8 cellular contexts compared by ENCODE assay signal in the genomic region with DNA sequence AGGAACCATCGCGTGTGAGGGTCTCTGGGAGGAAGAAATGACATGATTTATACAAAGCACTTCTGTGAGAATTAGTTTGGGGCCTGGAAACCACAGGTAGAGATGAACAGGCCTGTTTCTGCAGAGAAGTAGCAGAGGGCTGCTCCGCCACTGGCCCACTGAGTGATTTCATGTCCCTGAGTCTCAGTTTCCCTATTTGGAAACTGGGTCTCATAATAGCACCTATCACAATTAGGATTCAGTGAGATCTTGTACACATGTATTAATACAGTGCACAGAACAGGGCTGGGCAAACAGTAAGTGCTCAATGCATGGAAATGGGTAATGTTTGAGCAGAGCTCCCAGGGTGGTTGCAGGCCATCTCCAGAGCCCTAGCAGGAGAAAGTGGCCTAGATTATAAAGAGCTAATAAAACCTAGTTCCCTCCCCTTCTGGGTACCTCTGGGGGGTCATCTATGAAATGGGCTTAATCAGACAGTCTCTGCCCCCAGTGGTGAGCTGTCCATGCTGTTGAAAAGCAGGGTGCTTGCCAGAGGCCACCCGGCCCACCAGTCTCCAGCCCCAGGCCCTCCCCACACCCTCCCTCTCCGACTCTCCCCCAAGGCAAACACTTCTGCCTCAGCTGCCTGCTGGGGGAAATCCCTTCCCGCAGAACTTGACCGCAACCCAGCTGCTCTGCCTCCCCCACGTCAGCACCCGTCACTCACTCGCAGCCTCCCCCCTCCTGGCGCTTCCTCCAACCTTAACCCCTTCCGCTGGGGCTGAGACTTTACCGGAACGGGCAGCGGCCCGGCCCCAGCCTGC. TPM values are rescaled to one million over a fixed set of nuclear protein-coding genes. Genes with fewer than 3 reads are reported as not detected.
DNase-seq lines count a peak whose midpoint lies in the region; ATAC-seq and TF ChIP-seq lines count a peak whose summit lies in the region.

No MANE protein-coding gene starts in this region.

- H3K27ac ChIP-seq in WERI-Rb-1 (peak overlapping the region; percentile 12; the same call in 1 of the 2 replicates), mammary epithelial cell (ENCODE audit: insufficient read depth, low read depth, low read length) (peak overlapping the region; percentile 36)

- intact Hi-C loops in mammary epithelial cell (cut with micrococcal nuclease) = no loop called here

- dilution Hi-C loops in mammary epithelial cell (cut with HindIII; ENCODE audit: low sequenced_read_pairs) = no loop called here

- H3K9ac ChIP-seq in mammary epithelial cell (ENCODE audit: insufficient read depth, low read length) = no peak overlapping the region

- H3K9me3 ChIP-seq in WERI-Rb-1 (ENCODE audit: severe bottlenecking) (no peaks in the 10 kb centered on the region), mammary epithelial cell (replicated peaks; ENCODE audit: insufficient read depth, low read length) (no peaks in the 10 kb centered on the region)

- H2AFZ ChIP-seq in mammary epithelial cell (ENCODE audit: low read depth, low read length) = no peak overlapping the region

- H4K20me1 ChIP-seq in mammary epithelial cell (ENCODE audit: insufficient read depth, low read length) = no peaks in the 10 kb centered on the region

- ATAC-seq in HG02588 (IDR thresholded peaks at IDR 0.05; ENCODE audit: unreplicated experiment) = peak; percentile 59

- H3K4me3 ChIP-seq in WERI-Rb-1 (ENCODE audit: low read depth, low read length) (peak overlapping the region; percentile 65), mammary epithelial cell (replicated peaks in 1 of 3; ENCODE audit: insufficient read depth in 1 of 3, low read depth in 2 of 3, low read length in 3 of 3) (peak overlapping the region in 2 of 3 experiments; percentile 36 to 40)

- peak overlapping the region; percentile 89 for H3K4me2 ChIP-seq in mammary epithelial cell (ENCODE audit: insufficient read depth, low read depth, low read length)

- DNase-seq in NCI-H1092 treated with DMSO at 0.1 percent for 48 hours (lab: John Stamatoyannopoulos, UW) (peak; percentile 59), WERI-Rb-1 (peak; percentile 89), mammary epithelial cell (peak; percentile 94), kidney glomerular epithelial cell (lab: John Stamatoyannopoulos, UW) (peak; percentile 95), middle frontal gyrus (ENCODE audit: extremely low spot score, low spot score) (no peak)
- peak; percentile 77 to 83 for DNase-seq in stimulated activated CD4-positive, alpha-beta T cell treated with anti-CD3 and anti-CD28 coated beads, Interleukin-1b, Interleukin-23, amount 100 ng/mL, for 1 hour (ENCODE audit: low read depth in 2 of 2)

- H3K36me3 ChIP-seq in WERI-Rb-1 = peaks cover 5% of the 10 kb centered on the region
- H3K36me3 ChIP-seq in mammary epithelial cell (ENCODE audit: insufficient read depth, low read length) = no peaks in the 10 kb centered on the region

- peaks cover 38% of the 10 kb centered on the region for H3K4me1 ChIP-seq in mammary epithelial cell (ENCODE audit: insufficient read depth, low read length)

- peaks cover 32% of the 10 kb centered on the region for H3K79me2 ChIP-seq in mammary epithelial cell (ENCODE audit: insufficient read depth, low read length)

- H3K27me3 ChIP-seq in WERI-Rb-1 (ENCODE audit: insufficient read depth, low read depth, severe bottlenecking) = no peaks in the 10 kb centered on the region
- no peaks in the 10 kb centered on the region for H3K27me3 ChIP-seq in mammary epithelial cell (ENCODE audit: insufficient read depth, low read length)

- WGBS in mammary epithelial cell (ENCODE audit: low coverage, missing lambda C conversion rate) = 38% methylated on average over 8 of the region's 16 CpGs

- in situ Hi-C loops in mammary epithelial cell (cut with MboI; ENCODE audit: low sequenced_read_pairs in 2 of 2) = loop anchor here in 1 of 2 donors (25.0 kb wide), 1 partner anchor 166 kb away; no protein-coding TSS in a partner anchor

- CTCF ChIA-PET in mammary epithelial cell (lab: Charles Lee; ENCODE audit: low non-redundant PET) = interaction anchor here (0.7 kb wide), 1 partner anchor 29 kb away, joined by 3 read pairs; no protein-coding TSS in a partner anchor

- no TSS peak for BruUV-seq in mammary epithelial cell (replicated peaks; lab: Mats Ljungman, UMichigan)

- 0 out of 3 replicates have a peak, but pooled peaks have one; percentile 6 for TF ChIP-seq CTCF in GM12872 (IDR thresholded peaks at IDR 0.05; ENCODE audit: insufficient read depth, low read depth, low read length)
- TF ChIP-seq CTCF in WERI-Rb-1 (IDR thresholded peaks at IDR 0.05; ENCODE audit: low read depth, low read length) = no peak
- no peak for TF ChIP-seq CTCF in mammary epithelial cell (conservative IDR thresholded peaks at IDR 0.05 in 1 of 2, IDR thresholded peaks at IDR 0.05 in 1 of 2; ENCODE audit: extremely low read depth in 1 of 2, insufficient read depth in 1 of 2, low read depth in 1 of 2, low read length in 2 of 2)

RNA-seq across cellular contexts. Expression of gene BCL3, which starts 4.5 kb away (rescaled TPM):
- 10 to 100 TPM in 1 of 2 donors, 1 to 10 TPM in 1; 3.7 to 23.4 TPM for total RNA-seq in mammary epithelial cell
- 4.1 TPM for polyA plus RNA-seq in mammary epithelial cell
- polyA minus RNA-seq in mammary epithelial cell = 12.2 TPM

RNA-seq across cellular contexts. Expression of gene CBLC, which starts 24.7 kb away (rescaled TPM):
- total RNA-seq in mammary epithelial cell = 10 to 100 TPM; 51.2 to 76.7 TPM
- polyA plus RNA-seq in mammary epithelial cell = 39.4 TPM
- polyA minus RNA-seq in mammary epithelial cell = 48.2 TPM

RNA-seq across cellular contexts. Expression of gene CEACAM16, which starts 54.1 kb away (rescaled TPM):
- not detected for total RNA-seq in mammary epithelial cell
- polyA plus RNA-seq in mammary epithelial cell = not detected
- polyA minus RNA-seq in mammary epithelial cell = not detected

RNA-seq across cellular contexts. Expression of gene BCAM, which starts 55.9 kb away (rescaled TPM):
- 100 to 1,000 TPM; 114 to 120 TPM for total RNA-seq in mammary epithelial cell
- polyA plus RNA-seq in mammary epithelial cell = 45.1 TPM
- polyA minus RNA-seq in mammary epithelial cell = 51.0 TPM
